5 cellular contexts compared by ENCODE assay signal in genomic region chr1:225801146-225801545, GRCh38. TPM values are rescaled to one million over a fixed set of nuclear protein-coding genes. Genes with fewer than 3 reads are reported as not detected.
DNase-seq lines count a peak whose midpoint lies in the region; ATAC-seq and TF ChIP-seq lines count a peak whose summit lies in the region.
"Not testable (repeated sequence)": the region's sequence is repeated elsewhere in the genome, so short reads cannot be mapped to it uniquely, and the experiment has no call there.

No MANE protein-coding gene starts in this region.

- H3K4me3 ChIP-seq in HEK293 (ENCODE audit: low read depth, low read length); liver (ENCODE audit: low read depth in 1 of 3, low read length in 3 of 3): not testable (repeated sequence)

- not testable (repeated sequence) for H3K27me3 Mint-ChIP-seq in CD4-positive, alpha-beta T cell

- not testable (repeated sequence) for H3K27me3 ChIP-seq in CD4-positive, alpha-beta T cell (ENCODE audit: control insufficient read depth, insufficient read depth, low read length); liver (ENCODE audit: control insufficient read depth in 4 of 4, insufficient read depth in 4 of 4, low read length in 3 of 4)

- H3K36me3 ChIP-seq in HEK293 (ENCODE audit: control insufficient read depth in 2 of 2, insufficient read depth in 1 of 2, low read length in 2 of 2); liver (ENCODE audit: control insufficient read depth in 4 of 4, insufficient read depth in 3 of 4, low read depth in 1 of 4, low read length in 3 of 4): not testable (repeated sequence)

- not testable (repeated sequence) for H3K4me1 ChIP-seq in HEK293 (ENCODE audit: control insufficient read depth, insufficient read depth, low read length); liver (ENCODE audit: control insufficient read depth in 4 of 4, insufficient read depth in 4 of 4, low read length in 3 of 4)

- H3K27ac Mint-ChIP-seq in CD4-positive, alpha-beta T cell: peak overlapping the region; percentile 55
- peak overlapping the region; percentile 68 for H3K27ac Mint-ChIP-seq in stimulated activated effector memory CD8-positive, alpha-beta T cell treated with anti-CD3 and anti-CD28 coated beads, Interleukin-12 subunit alpha, Interleukin-12 subunit beta, amount 100 ng/mL, for 72 hours

- TF ChIP-seq CTCF in CD4-positive, alpha-beta T cell (IDR thresholded peaks at IDR 0.05); HEK293 (tag by site-specific recombination; IDR thresholded peaks at IDR 0.05); liver (IDR thresholded peaks at IDR 0.05; ENCODE audit: low read depth, low read length, missing input control): not testable (repeated sequence)

- TF ChIP-seq RAD21 in liver (IDR thresholded peaks at IDR 0.05): not testable (repeated sequence)

- intact Hi-C loops in CD4-positive, alpha-beta T cell (cut with DNase I, micrococcal nuclease): not testable (repeated sequence)

- not testable (repeated sequence) for H3K36me3 Mint-ChIP-seq in CD4-positive, alpha-beta T cell (ENCODE audit: low read depth); stimulated activated effector memory CD8-positive, alpha-beta T cell treated with anti-CD3 and anti-CD28 coated beads, Interleukin-12 subunit alpha, Interleukin-12 subunit beta, amount 100 ng/mL, for 72 hours

- CTCF ChIA-PET in CD4-positive, alpha-beta T cell (lab: Charles Lee): interaction anchor here (1.7 kb wide), 1 partner anchor 24 kb away, joined by 8 read pairs; the partner anchor contains the start of gene SRP9
- CTCF ChIA-PET in HEK293 (lab: Yijun Ruan, JAX): interaction anchor here (0.6 to 1.3 kb wide), 3 partner anchors 24 to 158 kb away, joined by 3 to 8 read pairs (median 4); partner anchors contain the start of gene SRP9

- ATAC-seq in CD4-positive, alpha-beta T cell (ENCODE audit: poor library complexity); stimulated activated effector memory CD8-positive, alpha-beta T cell treated with anti-CD3 and anti-CD28 coated beads, Interleukin-12 subunit alpha, Interleukin-12 subunit beta, amount 100 ng/mL, for 72 hours: not testable (repeated sequence)
- peak; percentile 70 for ATAC-seq in left lobe of liver

- POLR2A ChIA-PET in CD4-positive, alpha-beta T cell (lab: Charles Lee): not testable (repeated sequence)
- POLR2A ChIA-PET in HEK293 (lab: Yijun Ruan, JAX): interaction anchor here (0.9 to 1.6 kb wide), 2 partner anchors 9 to 13 kb away, joined by 4 to 6 read pairs; partner anchors contain the start of gene EPHX1

- H3K9ac ChIP-seq in liver (ENCODE audit: low read depth in 1 of 2, low read length in 2 of 2): not testable (repeated sequence)

- not testable (repeated sequence) for H3K4me1 Mint-ChIP-seq in CD4-positive, alpha-beta T cell (ENCODE audit: low read depth); stimulated activated effector memory CD8-positive, alpha-beta T cell treated with anti-CD3 and anti-CD28 coated beads, Interleukin-12 subunit alpha, Interleukin-12 subunit beta, amount 100 ng/mL, for 72 hours

- H3K27ac ChIP-seq in CD4-positive, alpha-beta T cell (ENCODE audit: low read depth, low read length); HEK293 (ENCODE audit: extremely low read depth, low read depth, low read length); liver (ENCODE audit: low read depth in 1 of 2, low read length in 2 of 2): not testable (repeated sequence)

- WGBS in liver: 69% methylated on average over 7 of the region's 7 CpGs

- not testable (repeated sequence) for H3K4me3 Mint-ChIP-seq in CD4-positive, alpha-beta T cell; stimulated activated effector memory CD8-positive, alpha-beta T cell treated with anti-CD3 and anti-CD28 coated beads, Interleukin-12 subunit alpha, Interleukin-12 subunit beta, amount 100 ng/mL, for 72 hours

- H3K9me3 ChIP-seq in CD4-positive, alpha-beta T cell (ENCODE audit: control insufficient read depth, low read length); HEK293 (ENCODE audit: control insufficient read depth, insufficient read depth, low read depth, low read length); liver (ENCODE audit: control insufficient read depth in 4 of 4, low read length in 3 of 4): not testable (repeated sequence)

- not testable (repeated sequence) for H3K9me3 Mint-ChIP-seq in CD4-positive, alpha-beta T cell; stimulated activated effector memory CD8-positive, alpha-beta T cell treated with anti-CD3 and anti-CD28 coated beads, Interleukin-12 subunit alpha, Interleukin-12 subunit beta, amount 100 ng/mL, for 72 hours

- DNase-seq in CD4-positive, alpha-beta T cell; stimulated activated effector memory CD8-positive, alpha-beta T cell treated with anti-CD3 and anti-CD28 coated beads, Interleukin-12 subunit alpha, Interleukin-12 subunit beta, amount 100 ng/mL, for 72 hours (ENCODE audit: low spot score in 2 of 2): not testable (repeated sequence)
- DNase-seq in left lobe of liver (ENCODE audit: low spot score): peak; percentile 53

TF ChIP-seq in HEK293, 187 proteins besides CTCF, POLR2A, EP300 and RAD21:
- 0 out of 2 replicates have a peak, but pooled peaks have one; percentile 16 for TF ChIP-seq SCRT2 (tag by site-specific recombination; IDR thresholded peaks at IDR 0.05)

TF ChIP-seq in liver, 16 proteins besides CTCF, POLR2A, EP300 and RAD21:
- TF ChIP-seq SP1 (IDR thresholded peaks at IDR 0.05) (peak; percentile 9), HNF4A (conservative IDR thresholded peaks at IDR 0.05) (peak; percentile 5 to 64)

RNA-seq across cellular contexts. Expression of gene EPHX1, which starts 8.8 kb away (rescaled TPM):
- total RNA-seq in CD4-positive, alpha-beta T cell: under 1 TPM; 0.34 to 0.47 TPM
- total RNA-seq in left lobe of liver: 1,368 TPM
- total RNA-seq in liver: 100 to 1,000 TPM in 1 of 2 donors, 10 to 100 TPM in 1; 93.8 to 230 TPM
- 1,000 to 10,000 TPM in 1 of 2 donors, 100 to 1,000 TPM in 1; 178 to 1,448 TPM for polyA plus RNA-seq in liver

RNA-seq across cellular contexts. Expression of gene SRP9, which starts 23.5 kb away (rescaled TPM):
- total RNA-seq in CD4-positive, alpha-beta T cell: 10 to 100 TPM; 63.7 to 69.8 TPM
- 136 TPM for total RNA-seq in left lobe of liver
- total RNA-seq in liver: 100 to 1,000 TPM; 152 to 154 TPM
- polyA plus RNA-seq in liver: 100 to 1,000 TPM; 154 to 179 TPM

Comparison
In these comparisons a context has a peak if more than half of its experiments do, and no peak if none do; other contexts are left out.
1. RNA of gene EPHX1, which starts 8.8 kb away (total RNA-seq): 1,368 TPM in left lobe of liver (single experiment) and 93.8 to 230 TPM in liver; 0.34 to 0.47 TPM in CD4-positive, alpha-beta T cell; every median in the first group is over 10 times any median in the second.